ENCODE assay signal across 8 cellular contexts in genomic region chr1:221435510-221435909, GRCh38.
DNase-seq lines count a peak whose midpoint lies in the region; ATAC-seq, FAIRE-seq and TF ChIP-seq lines count a peak whose summit lies in the region.

No MANE protein-coding gene starts in this region.

- TF ChIP-seq CTCF in H1 (IDR thresholded peaks at IDR 0.05; ENCODE audit: control extremely low read depth in 1 of 3, insufficient read depth in 1 of 3, low read depth in 1 of 3, low read length in 3 of 3): peak in 2 of 3 experiments; percentile 62 to 85; a peak in 2 of 4 replicates
- peak; percentile 97 for TF ChIP-seq CTCF in mesothelial cell of epicardium (IDR thresholded peaks at IDR 0.05; ENCODE audit: unreplicated experiment)

- peaks cover 20% of the 10 kb centered on the region for H3K4me1 Mint-ChIP-seq in mesothelial cell of epicardium

- no peak overlapping the region for H3K27ac Mint-ChIP-seq in mesothelial cell of epicardium

- peak; percentile 82 to 86 for TF ChIP-seq RAD21 in H1 (IDR thresholded peaks at IDR 0.05 in 1 of 2, conservative IDR thresholded peaks at IDR 0.05 in 1 of 2; ENCODE audit: low read depth in 2 of 2, low read length in 2 of 2)

- no peaks in the 10 kb centered on the region for H3K79me2 ChIP-seq in H1 (ENCODE audit: control insufficient read depth in 1 of 2, insufficient read depth in 2 of 2, low read length in 2 of 2)

- no peaks in the 10 kb centered on the region for H3K79me1 ChIP-seq in H1 (ENCODE audit: low read depth, low read length)

- POLR2A ChIA-PET in H1 (lab: Charles Lee; ENCODE audit: partially characterized antibody): no interaction called here

- H3K14ac ChIP-seq in H1 (ENCODE audit: insufficient read length): no peak overlapping the region

- H3K9me3 ChIP-seq in H1 (ENCODE audit: insufficient read depth in 2 of 2, low read depth in 1 of 2, low read length in 1 of 2): no peaks in the 10 kb centered on the region; a peak in 1 of 4 replicates

- no peak overlapping the region for H3K9ac ChIP-seq in H1 (replicated peaks in 1 of 4; ENCODE audit: extremely low read depth in 1 of 4, low read depth in 3 of 4, low read length in 3 of 4)

- H3K9me3 Mint-ChIP-seq in mesothelial cell of epicardium: no peaks in the 10 kb centered on the region

- no peak overlapping the region for H2BK120ac ChIP-seq in H1 (replicated peaks; ENCODE audit: low read depth, low read length)

- H3K23ac ChIP-seq in H1 (ENCODE audit: insufficient read length): no peak overlapping the region

- H4K91ac ChIP-seq in H1 (replicated peaks; ENCODE audit: insufficient read length, low read length): no peak overlapping the region

- DNase-seq in DMS114 treated with DMSO at 0.1 percent for 48 hours (lab: John Stamatoyannopoulos, UW; ENCODE audit: unreplicated experiment) (peak; percentile 59), KBM-7 (peak; percentile 71), RPMI7951 (ENCODE audit: low read depth) (peak; percentile 69), H1 (ENCODE audit: low read depth in 1 of 2, low spot score in 2 of 2) (no peak), mesothelial cell of epicardium (ENCODE audit: low spot score in 2 of 2, unreplicated experiment in 2 of 2) (no peak), AG08396 (ENCODE audit: low spot score) (no peak)
- DNase-seq in activated CD4-positive, alpha-beta T cell treated with anti-CD3 and anti-CD28 coated beads for 48 hours: no peak

- H2AFZ ChIP-seq in H1 (ENCODE audit: low read length): peak overlapping the region; percentile 60; the same call in 1 of the 2 replicates

- no peak overlapping the region for H2BK20ac ChIP-seq in H1 (ENCODE audit: low read length)

- TF ChIP-seq POLR2A in H1 (IDR thresholded peaks at IDR 0.05; ENCODE audit: control extremely low read depth in 1 of 2, low read depth in 2 of 2, low read length in 2 of 2): no peak

- H3K27ac ChIP-seq in H1 (ENCODE audit: low read depth, low read length): no peak overlapping the region

- ATAC-seq in GM21390 (IDR thresholded peaks at IDR 0.05; ENCODE audit: unreplicated experiment): peak; percentile 54

- H3K27me3 ChIP-seq in H1 (replicated peaks in 1 of 4; ENCODE audit: control insufficient read depth in 3 of 4, extremely low read depth in 1 of 4, insufficient read depth in 3 of 4, low read length in 3 of 4): no peaks in the 10 kb centered on the region

- no peaks in the 10 kb centered on the region for H3K23me2 ChIP-seq in H1 (ENCODE audit: low read depth, low read length)

- H2BK12ac ChIP-seq in H1 (ENCODE audit: low read depth, low read length): no peak overlapping the region

- no peak overlapping the region for H3K4me3 ChIP-seq in H1 (ENCODE audit: extremely low read depth in 1 of 4, insufficient read depth in 2 of 4, low read depth in 3 of 4, low read length in 4 of 4)

- H2AK5ac ChIP-seq in H1 (ENCODE audit: low read depth, low read length): no peak overlapping the region

- no peak overlapping the region for H2BK15ac ChIP-seq in H1 (ENCODE audit: low read length)

- CTCF ChIA-PET in H1 (lab: Charles Lee; ENCODE audit: partially characterized antibody): interaction anchor here (0.7 to 7.2 kb wide), 40 partner anchors 9 to 625 kb away, joined by 3 to 66 read pairs (median 4); no protein-coding TSS in a partner anchor

- no peaks in the 10 kb centered on the region for H3K36me3 Mint-ChIP-seq in mesothelial cell of epicardium

- in situ Hi-C loops in KBM-7 (cut with MboI; ENCODE audit: low pct_unique_long_range_greater_than_20kb, low sequenced_read_pairs): loop anchor here (25.0 kb wide), 1 partner anchor 623 kb away; no protein-coding TSS in a partner anchor

- no peaks in the 10 kb centered on the region for H3K27me3 Mint-ChIP-seq in mesothelial cell of epicardium (ENCODE audit: low read depth)

- TF ChIP-seq EP300 in H1 (IDR thresholded peaks at IDR 0.05; ENCODE audit: borderline replicate concordance in 1 of 2, low read depth in 2 of 2, low read length in 2 of 2): no peak

- no peak overlapping the region for H3K4ac ChIP-seq in H1 (replicated peaks; ENCODE audit: insufficient read length, low read depth, low read length)

- no peak overlapping the region for H3K4me3 Mint-ChIP-seq in mesothelial cell of epicardium

- H4K20me1 ChIP-seq in H1 (replicated peaks in 1 of 2; ENCODE audit: control insufficient read depth in 1 of 2, insufficient read depth in 2 of 2, low read length in 2 of 2): no peaks in the 10 kb centered on the region

- no peak overlapping the region for H4K8ac ChIP-seq in H1 (ENCODE audit: extremely low read depth, insufficient read depth, low read length)

- H3K56ac ChIP-seq in H1 (replicated peaks; ENCODE audit: insufficient read length, low read depth, low read length): no peak overlapping the region

- no peak overlapping the region for H3K18ac ChIP-seq in H1 (ENCODE audit: extremely low read depth, low read length)

- no peak overlapping the region for H4K5ac ChIP-seq in H1 (ENCODE audit: insufficient read length, low read depth, low read length)

- H3K4me2 ChIP-seq in H1 (ENCODE audit: insufficient read depth in 1 of 2, low read depth in 2 of 2, low read length in 2 of 2): no peak overlapping the region

- H3K36me3 ChIP-seq in H1 (ENCODE audit: control insufficient read depth in 2 of 4, insufficient read depth in 4 of 4, low read length in 3 of 4): no peaks in the 10 kb centered on the region

- FAIRE-seq in H1 (lab: Jason Lieb, UNC): peak; percentile 42

- H3K4me1 ChIP-seq in H1 (replicated peaks in 1 of 4; ENCODE audit: control insufficient read depth in 3 of 4, insufficient read depth in 4 of 4, low read length in 3 of 4): peaks cover 0 to 4% (median 0%) of the 10 kb centered on the region in 4 experiments; a peak in 1 of 7 replicates

- no peak overlapping the region for H2BK5ac ChIP-seq in H1 (ENCODE audit: low read depth, low read length)

TF ChIP-seq in H1, 55 proteins besides CTCF, POLR2A, EP300 and RAD21:
- TF ChIP-seq MAX (IDR thresholded peaks at IDR 0.05) (no peak), CHD2 (IDR thresholded peaks at IDR 0.05; ENCODE audit: low read length) (no peak), SP1 (IDR thresholded peaks at IDR 0.05; ENCODE audit: low read depth, low read length) (no peak), POU5F1 (IDR thresholded peaks at IDR 0.05; ENCODE audit: low read depth, low read length) (no peak), NANOG (IDR thresholded peaks at IDR 0.05; ENCODE audit: insufficient read depth, low read depth, low read length, poor library complexity, severe bottlenecking) (no peak), CBX5 (IDR thresholded peaks at IDR 0.05; ENCODE audit: low read depth, low read length) (no peak), EZH2 (IDR thresholded peaks at IDR 0.05; ENCODE audit: low read depth, low read length, severe bottlenecking) (no peak), FOSL1 (IDR thresholded peaks at IDR 0.05; ENCODE audit: insufficient read depth, low read depth, low read length) (no peak), KDM4A (IDR thresholded peaks at IDR 0.05; ENCODE audit: low read depth, low read length, severe bottlenecking) (no peak), E2F6 (IDR thresholded peaks at IDR 0.05) (no peak), SP4 (IDR thresholded peaks at IDR 0.05; ENCODE audit: low read length) (no peak), HDAC6 (IDR thresholded peaks at IDR 0.05; ENCODE audit: low read depth, low read length) (no peak)

Comparison
In these comparisons a context has a peak if more than half of its experiments do, and no peak if none do; other contexts are left out.
1. DNase-seq: peak in DMS114 treated with DMSO at 0.1 percent for 48 hours (single experiment), KBM-7 (single experiment) and RPMI7951 (single experiment); none in H1 (0 of 2), mesothelial cell of epicardium (0 of 2), AG08396 (single experiment) and activated CD4-positive, alpha-beta T cell treated with anti-CD3 and anti-CD28 coated beads for 48 hours (single experiment).